Comparison of ENCODE assay signal across 2 cellular contexts in genomic region chr22:40477683-40478348, GRCh38.
A peak's percentile ranks its signal among the peaks of the same experiment; 100 is the strongest.
TF ChIP-seq lines count a peak whose summit lies in the region.

No MANE protein-coding gene starts in this region.

TF ChIP-seq in GM23338, 12 proteins besides CTCF, POLR2A, EP300 and RAD21:
- no peak for TF ChIP-seq JUNB (IDR thresholded peaks at IDR 0.05; ENCODE audit: unreplicated experiment)
- TF ChIP-seq STAT1 (IDR thresholded peaks at IDR 0.05; ENCODE audit: unreplicated experiment) = no peak
- TF ChIP-seq NANOG (IDR thresholded peaks at IDR 0.05; ENCODE audit: borderline replicate concordance) = no peak
- TF ChIP-seq ZNF462 (CRISPR knock-in tag; IDR thresholded peaks at IDR 0.05) = no peak
- no peak for TF ChIP-seq REST (IDR thresholded peaks at IDR 0.05; ENCODE audit: unreplicated experiment)

TF ChIP-seq in K562, 482 proteins besides CTCF, POLR2A, EP300 and RAD21:
- TF ChIP-seq NELFE (IDR thresholded peaks at IDR 0.05; ENCODE audit: insufficient read depth, insufficient read length) = no peak
- TF ChIP-seq, protein P1, sequence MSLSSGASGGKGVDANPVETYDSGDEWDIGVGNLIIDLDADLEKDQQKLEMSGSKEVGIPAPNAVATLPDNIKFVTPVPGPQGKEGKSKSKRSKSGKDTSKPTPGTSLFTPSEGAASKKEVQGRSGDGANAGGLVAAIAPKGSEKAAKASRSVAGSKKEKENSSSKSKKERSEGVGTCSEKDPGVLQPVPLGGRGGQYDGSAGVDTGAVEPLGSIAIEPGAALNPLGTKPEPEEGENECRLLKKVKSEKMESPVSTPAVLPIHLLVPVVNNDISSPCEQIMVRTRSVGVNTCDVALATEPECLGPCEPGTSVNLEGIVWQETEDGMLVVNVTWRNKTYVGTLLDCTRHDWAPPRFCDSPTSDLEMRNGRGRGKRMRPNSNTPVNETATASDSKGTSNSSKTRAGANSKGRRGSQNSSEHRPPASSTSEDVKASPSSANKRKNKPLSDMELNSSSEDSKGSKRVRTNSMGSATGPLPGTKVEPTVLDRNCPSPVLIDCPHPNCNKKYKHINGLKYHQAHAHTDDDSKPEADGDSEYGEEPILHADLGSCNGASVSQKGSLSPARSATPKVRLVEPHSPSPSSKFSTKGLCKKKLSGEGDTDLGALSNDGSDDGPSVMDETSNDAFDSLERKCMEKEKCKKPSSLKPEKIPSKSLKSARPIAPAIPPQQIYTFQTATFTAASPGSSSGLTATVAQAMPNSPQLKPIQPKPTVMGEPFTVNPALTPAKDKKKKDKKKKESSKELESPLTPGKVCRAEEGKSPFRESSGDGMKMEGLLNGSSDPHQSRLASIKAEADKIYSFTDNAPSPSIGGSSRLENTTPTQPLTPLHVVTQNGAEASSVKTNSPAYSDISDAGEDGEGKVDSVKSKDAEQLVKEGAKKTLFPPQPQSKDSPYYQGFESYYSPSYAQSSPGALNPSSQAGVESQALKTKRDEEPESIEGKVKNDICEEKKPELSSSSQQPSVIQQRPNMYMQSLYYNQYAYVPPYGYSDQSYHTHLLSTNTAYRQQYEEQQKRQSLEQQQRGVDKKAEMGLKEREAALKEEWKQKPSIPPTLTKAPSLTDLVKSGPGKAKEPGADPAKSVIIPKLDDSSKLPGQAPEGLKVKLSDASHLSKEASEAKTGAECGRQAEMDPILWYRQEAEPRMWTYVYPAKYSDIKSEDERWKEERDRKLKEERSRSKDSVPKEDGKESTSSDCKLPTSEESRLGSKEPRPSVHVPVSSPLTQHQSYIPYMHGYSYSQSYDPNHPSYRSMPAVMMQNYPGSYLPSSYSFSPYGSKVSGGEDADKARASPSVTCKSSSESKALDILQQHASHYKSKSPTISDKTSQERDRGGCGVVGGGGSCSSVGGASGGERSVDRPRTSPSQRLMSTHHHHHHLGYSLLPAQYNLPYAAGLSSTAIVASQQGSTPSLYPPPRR (CRISPR knock-in tag; IDR thresholded peaks at IDR 0.05; ENCODE audit: borderline replicate concordance) = no peak
- TF ChIP-seq ZNF740 (CRISPR knock-in tag; IDR thresholded peaks at IDR 0.05) = no peak
- no peak for TF ChIP-seq ZNF740 (tag; IDR thresholded peaks at IDR 0.05)
- no peak for TF ChIP-seq ZNF23 (CRISPR knock-in tag; IDR thresholded peaks at IDR 0.05)
- TF ChIP-seq ZNF184 (CRISPR knock-in tag; IDR thresholded peaks at IDR 0.05) = no peak
- TF ChIP-seq ZNF75A (CRISPR knock-in tag; IDR thresholded peaks at IDR 0.05) = no peak
- TF ChIP-seq ZNF24 (IDR thresholded peaks at IDR 0.05) = no peak
- no peak for TF ChIP-seq TBP (optimal IDR thresholded peaks at IDR 0.05; ENCODE audit: low read depth, low read length)
- no peak for TF ChIP-seq BRD9 (IDR thresholded peaks at IDR 0.05; ENCODE audit: low read depth, partially characterized antibody)
- no peak for TF ChIP-seq LARP7 (IDR thresholded peaks at IDR 0.05)
- TF ChIP-seq GABPB1 (CRISPR knock-in tag; IDR thresholded peaks at IDR 0.05) = no peak
- TF ChIP-seq ZNF239 (CRISPR knock-in tag; IDR thresholded peaks at IDR 0.05) = no peak
- TF ChIP-seq BCOR (IDR thresholded peaks at IDR 0.05) = no peak
- TF ChIP-seq SPI1 (IDR thresholded peaks at IDR 0.05; ENCODE audit: borderline replicate concordance, low read depth, low read length) = peak; percentile 89
- no peak for TF ChIP-seq ZEB2 (IDR thresholded peaks at IDR 0.05)
- TF ChIP-seq U2AF1 (optimal IDR thresholded peaks at IDR 0.05; ENCODE audit: low read depth, low read length) = no peak
- TF ChIP-seq MEIS2 (IDR thresholded peaks at IDR 0.05; ENCODE audit: partially characterized antibody) = peak; percentile 53
- TF ChIP-seq, protein P2, sequence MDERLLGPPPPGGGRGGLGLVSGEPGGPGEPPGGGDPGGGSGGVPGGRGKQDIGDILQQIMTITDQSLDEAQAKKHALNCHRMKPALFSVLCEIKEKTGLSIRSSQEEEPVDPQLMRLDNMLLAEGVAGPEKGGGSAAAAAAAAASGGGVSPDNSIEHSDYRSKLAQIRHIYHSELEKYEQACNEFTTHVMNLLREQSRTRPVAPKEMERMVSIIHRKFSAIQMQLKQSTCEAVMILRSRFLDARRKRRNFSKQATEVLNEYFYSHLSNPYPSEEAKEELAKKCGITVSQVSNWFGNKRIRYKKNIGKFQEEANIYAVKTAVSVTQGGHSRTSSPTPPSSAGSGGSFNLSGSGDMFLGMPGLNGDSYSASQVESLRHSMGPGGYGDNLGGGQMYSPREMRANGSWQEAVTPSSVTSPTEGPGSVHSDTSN (CRISPR knock-in tag; IDR thresholded peaks at IDR 0.05; ENCODE audit: low read depth) = no peak
- TF ChIP-seq, protein P2 (tag; conservative IDR thresholded peaks at IDR 0.05; ENCODE audit: low read depth) = peak; percentile 52; the same call in 1 of the 2 replicates
- no peak for TF ChIP-seq DACH1 (IDR thresholded peaks at IDR 0.05; ENCODE audit: partially characterized antibody)
- TF ChIP-seq CXXC5 (CRISPR knock-in tag; IDR thresholded peaks at IDR 0.05) = no peak
- no peak for TF ChIP-seq ZFP36 (IDR thresholded peaks at IDR 0.05; ENCODE audit: low read depth, low read length, partially characterized antibody)
- TF ChIP-seq DMBX1 (CRISPR knock-in tag; IDR thresholded peaks at IDR 0.05; ENCODE audit: borderline replicate concordance) = no peak
- no peak for TF ChIP-seq SP1 (CRISPR knock-in tag; IDR thresholded peaks at IDR 0.05)
